Comparison of ENCODE assay signal across 21 cellular contexts in the genomic region with DNA sequence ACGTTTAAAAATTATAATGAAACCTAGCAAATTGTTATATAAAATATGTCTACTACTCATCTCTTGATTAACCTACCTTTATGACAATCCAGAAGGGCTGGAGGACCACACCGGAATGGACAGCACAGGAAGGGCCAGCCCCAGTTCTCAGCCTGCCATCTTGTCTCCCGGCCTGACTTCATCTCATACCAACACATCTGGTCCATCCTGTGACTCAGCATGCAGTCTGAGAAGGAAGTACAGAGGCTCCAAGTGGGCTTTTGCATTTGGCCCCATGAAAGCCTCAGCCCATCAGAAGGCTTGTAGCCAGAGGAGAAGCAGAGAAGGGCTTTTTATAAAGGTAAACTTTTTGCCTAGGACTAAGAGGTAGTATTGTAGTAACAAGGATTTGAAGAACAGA.
"Had no signal": no experiment of that assay in that cellular context is flagged by ENCODE, and none has a peak within 500 bp of the region (broad histone marks: within the 10 kb centered on the region; RNA-seq: fewer than 3 reads in every experiment).

No MANE protein-coding gene starts in this region.

- H3K4me3 ChIP-seq: coronary artery, left lung, spleen, thoracic aorta, upper lobe of left lung had no signal

- H3K27ac Mint-ChIP-seq: mesothelial cell of epicardium; nephron; stimulated activated naive B cell treated with anti-CD40 and anti-IgM and Interleukin-4, amounts not matched to agents 10 μg/mL and 1 μg/mL and 100 μg/mL, for 72 hours had no signal

- H3K27me3 Mint-ChIP-seq: stimulated activated naive B cell treated with anti-CD40 and anti-IgM and Interleukin-4, amounts not matched to agents 10 μg/mL and 1 μg/mL and 100 μg/mL, for 72 hours had no signal

- H3K4me3 Mint-ChIP-seq: mesothelial cell of epicardium; nephron; stimulated activated naive B cell treated with anti-CD40 and anti-IgM and Interleukin-4, amounts not matched to agents 10 μg/mL and 1 μg/mL and 100 μg/mL, for 72 hours had no signal

- H3K36me3 ChIP-seq: left lung, spleen, thoracic aorta, upper lobe of left lung had no signal

- H3K36me3 Mint-ChIP-seq: mesothelial cell of epicardium had no signal

- H3K9me3 ChIP-seq: thoracic aorta had no signal

- ATAC-seq: activated CD4-positive, CD25-positive, alpha-beta regulatory T cell treated with anti-CD3 and anti-CD28 coated beads, Interleukin-2, amount 50 U/mL, for 24 hours; left lung; stimulated activated naive B cell treated with anti-CD40 and anti-IgM and Interleukin-4, amounts not matched to agents 10 μg/mL and 1 μg/mL and 100 μg/mL, for 72 hours had no signal

- H3K4me1 ChIP-seq: left lung, upper lobe of left lung had no signal

- DNase-seq: activated CD8-positive, alpha-beta memory T cell treated with anti-CD3 and anti-CD28 coated beads for 24 hours; activated CD8-positive, alpha-beta memory T cell treated with anti-CD3 and anti-CD28 coated beads, Interleukin-2, amount 50 U/mL, for 48 hours; activated effector memory CD4-positive, alpha-beta T cell treated with anti-CD3 and anti-CD28 coated beads, Interleukin-2, amount 50 U/mL, for 16 hours; activated naive CD4-positive, alpha-beta T cell treated with anti-CD3 and anti-CD28 coated beads, Interleukin-2, amount 50 U/mL, for 16 hours; activated T-cell treated with anti-CD3 and anti-CD28 coated beads, Interleukin-2, amount 50 U/mL, for 48 hours; aorta; erythroblast; hypothalamus; kidney; left lung; nucleus accumbens; posterior cingulate gyrus; spleen; stimulated activated CD4-positive, alpha-beta T cell treated with anti-CD3 and anti-CD28 coated beads, Interleukin-4, amount 100 ng/mL, for 4 hours; stimulated activated naive B cell treated with anti-CD40 and anti-IgM and Interleukin-4, amounts not matched to agents 10 μg/mL and 1 μg/mL and 100 μg/mL, for 72 hours; upper lobe of left lung had no signal

- H3K27me3 ChIP-seq: left lung, spleen, upper lobe of left lung had no signal

- H3K4me1 Mint-ChIP-seq: mesothelial cell of epicardium, nephron had no signal

- H3K27ac ChIP-seq: coronary artery, left lung, spleen, thoracic aorta, upper lobe of left lung had no signal
